Comparison of ENCODE assay signal across 20 cellular contexts in genomic region chr7:117590191-117590590, GRCh38.
DNase-seq lines count a peak whose midpoint lies in the region; ATAC-seq and TF ChIP-seq lines count a peak whose summit lies in the region.
"Had no signal": no experiment of that assay in that cellular context is flagged by ENCODE, and none has a peak within 500 bp of the region (broad histone marks: within the 10 kb centered on the region; RNA-seq: fewer than 3 reads in every experiment).

No MANE protein-coding gene starts in this region.

- H4K20me1 ChIP-seq in DND-41 (ENCODE audit: insufficient read depth, low read length), result no peaks in the 10 kb centered on the region
- H4K20me1 ChIP-seq in KMS-11 (ENCODE audit: insufficient read depth), result no peaks in the 10 kb centered on the region
- H4K20me1 ChIP-seq in Loucy (ENCODE audit: insufficient read depth, low read length, poor library complexity, severe bottlenecking), result no peaks in the 10 kb centered on the region
- H4K20me1 ChIP-seq: BLaER1 treated with 17β-estradiol and CSF1 and Interleukin-3, amounts not matched to agents 10 nM and 100 nM had no signal

- TF ChIP-seq CTCF in DND-41 (IDR thresholded peaks at IDR 0.05; ENCODE audit: borderline replicate concordance, extremely low read depth, low read length, poor library complexity, severe bottlenecking), result no peak
- TF ChIP-seq CTCF in KMS-11 (conservative IDR thresholded peaks at IDR 0.05; ENCODE audit: low read depth, low read length), result no peak
- TF ChIP-seq CTCF in Loucy (conservative IDR thresholded peaks at IDR 0.05; ENCODE audit: low read length), result no peak
- TF ChIP-seq CTCF in VCaP (conservative IDR thresholded peaks at IDR 0.05), result no peak
- TF ChIP-seq CTCF in ascending aorta (IDR thresholded peaks at IDR 0.05), result no peak

- H3K4me2 ChIP-seq in DND-41 (ENCODE audit: insufficient read depth, low read length), result peak overlapping the region; percentile 59
- H3K4me2 ChIP-seq in KMS-11, result peak overlapping the region; percentile 83
- H3K4me2 ChIP-seq in Loucy (ENCODE audit: low read depth, low read length, poor library complexity, severe bottlenecking), result peak overlapping the region; percentile 74
- H3K4me2 ChIP-seq: A549; BLaER1 treated with 17β-estradiol and CSF1 and Interleukin-3, amounts not matched to agents 10 nM and 100 nM had no signal

- H3K27ac ChIP-seq in DND-41 (ENCODE audit: low read length) (peak overlapping the region; percentile 97), KMS-11 (no peak overlapping the region), VCaP (peak overlapping the region; percentile 77), ascending aorta (no peak overlapping the region)
- H3K27ac ChIP-seq: A549; BLaER1 treated with 17β-estradiol and CSF1 and Interleukin-3, amounts not matched to agents 10 nM and 100 nM; C4-2B had no signal

- H3K27me3 ChIP-seq in DND-41 (ENCODE audit: insufficient read depth, low read length, poor library complexity) (no peaks in the 10 kb centered on the region), KMS-11 (ENCODE audit: insufficient read depth, low read depth) (no peaks in the 10 kb centered on the region), Loucy (ENCODE audit: insufficient read depth, low read length, poor library complexity, severe bottlenecking) (no peaks in the 10 kb centered on the region), ascending aorta (no peaks in the 10 kb centered on the region)
- H3K27me3 ChIP-seq: BLaER1 treated with 17β-estradiol and CSF1 and Interleukin-3, amounts not matched to agents 10 nM and 100 nM had no signal

- H3K36me3 ChIP-seq in DND-41 (ENCODE audit: insufficient read depth, low read length) (no peaks in the 10 kb centered on the region), KMS-11 (ENCODE audit: insufficient read depth) (no peaks in the 10 kb centered on the region), Loucy (ENCODE audit: insufficient read depth, low read length) (no peaks in the 10 kb centered on the region), ascending aorta (no peaks in the 10 kb centered on the region)
- H3K36me3 ChIP-seq: BLaER1 treated with 17β-estradiol and CSF1 and Interleukin-3, amounts not matched to agents 10 nM and 100 nM had no signal

- ATAC-seq in DND-41 (ENCODE audit: insufficient read depth, low read depth), result no peak
- ATAC-seq in GM21576 (IDR thresholded peaks at IDR 0.05; ENCODE audit: unreplicated experiment), result no peak
- ATAC-seq: A549; CD8-positive, alpha-beta T cell; GM12878 had no signal

- peak overlapping the region; percentile 40; the same call in 1 of the 2 replicates for H2AFZ ChIP-seq in DND-41 (ENCODE audit: low read depth, low read length)
- no peak overlapping the region for H2AFZ ChIP-seq in KMS-11 (ENCODE audit: low read depth)
- H2AFZ ChIP-seq in Loucy (ENCODE audit: low read length), result no peak overlapping the region; the same call in 1 of the 2 replicates

- no peaks in the 10 kb centered on the region; the same call in 1 of the 2 replicates for H3F3A ChIP-seq in Loucy (ENCODE audit: low read depth)

- H3K4me3 ChIP-seq in DND-41 (ENCODE audit: low read depth in 1 of 2, low read length in 2 of 2) (no peak overlapping the region), KMS-11 (IDR thresholded peaks at IDR 0.05; ENCODE audit: insufficient read depth, low read depth, low read length) (no peak overlapping the region), Loucy (ENCODE audit: low read length, poor library complexity, severe bottlenecking) (no peak overlapping the region), ascending aorta (no peak overlapping the region)
- H3K4me3 ChIP-seq: A549; BLaER1 treated with 17β-estradiol and CSF1 and Interleukin-3, amounts not matched to agents 10 nM and 100 nM; GM12878 had no signal

- H3K79me2 ChIP-seq in DND-41 (ENCODE audit: insufficient read depth, low read length) (peaks cover 11% of the 10 kb centered on the region; the same call in 1 of the 2 replicates), KMS-11 (ENCODE audit: insufficient read depth, low read depth) (no peaks in the 10 kb centered on the region), Loucy (ENCODE audit: insufficient read depth, low read length) (no peaks in the 10 kb centered on the region)

- H3K9me3 ChIP-seq in DND-41 (ENCODE audit: insufficient read depth, low read length, severe bottlenecking), result no peaks in the 10 kb centered on the region
- H3K9me3 ChIP-seq in Loucy (ENCODE audit: insufficient read depth, low read depth, low read length), result no peaks in the 10 kb centered on the region
- no peaks in the 10 kb centered on the region for H3K9me3 ChIP-seq in ascending aorta
- H3K9me3 ChIP-seq: BLaER1 treated with 17β-estradiol and CSF1 and Interleukin-3, amounts not matched to agents 10 nM and 100 nM; Caco-2 had no signal

- H3K4me1 ChIP-seq in DND-41 (ENCODE audit: insufficient read depth, low read length) (peaks cover 71% of the 10 kb centered on the region), KMS-11 (ENCODE audit: low read depth, poor library complexity, severe bottlenecking) (peaks cover 51% of the 10 kb centered on the region), Loucy (ENCODE audit: insufficient read depth, low read length, poor library complexity, severe bottlenecking) (peaks cover 40% of the 10 kb centered on the region), ascending aorta (no peaks in the 10 kb centered on the region)

- H3K9me2 ChIP-seq in Loucy (replicated peaks; ENCODE audit: low read depth, low read length), result no peaks in the 10 kb centered on the region

- intact Hi-C loops in ascending aorta (cut with DNase I), result no loop called here

- peak overlapping the region; percentile 55; the same call in 1 of the 2 replicates for H3K9ac ChIP-seq in DND-41 (ENCODE audit: low read depth, low read length)
- H3K9ac ChIP-seq in KMS-11, result no peak overlapping the region
- H3K9ac ChIP-seq in Loucy (ENCODE audit: low read depth, low read length, poor library complexity, severe bottlenecking), result no peak overlapping the region
- H3K9ac ChIP-seq: BLaER1 treated with 17β-estradiol and CSF1 and Interleukin-3, amounts not matched to agents 10 nM and 100 nM had no signal

- no peak for DNase-seq in DND-41
- no peak for DNase-seq in ascending aorta (ENCODE audit: low spot score in 2 of 2)
- no peak for DNase-seq in HUDEP-2 (lab: John Stamatoyannopoulos, UW; ENCODE audit: unreplicated experiment in 76 of 76)
- no peak for DNase-seq in NCI-H510A (lab: John Stamatoyannopoulos, UW)
- DNase-seq: AML-193; Caco-2; Calu3; CD4-positive, alpha-beta T cell; CD8-positive, alpha-beta T cell; DMS79 treated with DMSO at 0.1 percent for 48 hours; EL; GDM1 had no signal

Comparison
In these comparisons a context has a peak if more than half of its experiments do, and no peak if none do; other contexts are left out.
1. H3K27ac ChIP-seq: peak in DND-41 (single experiment) and VCaP (single experiment); none in KMS-11 (single experiment) and ascending aorta (0 of 2).
2. Peak in every context shown above with its lines, with median percentiles within 50 percentile points of each other: H3K4me2 ChIP-seq.